In the genomic region with DNA sequence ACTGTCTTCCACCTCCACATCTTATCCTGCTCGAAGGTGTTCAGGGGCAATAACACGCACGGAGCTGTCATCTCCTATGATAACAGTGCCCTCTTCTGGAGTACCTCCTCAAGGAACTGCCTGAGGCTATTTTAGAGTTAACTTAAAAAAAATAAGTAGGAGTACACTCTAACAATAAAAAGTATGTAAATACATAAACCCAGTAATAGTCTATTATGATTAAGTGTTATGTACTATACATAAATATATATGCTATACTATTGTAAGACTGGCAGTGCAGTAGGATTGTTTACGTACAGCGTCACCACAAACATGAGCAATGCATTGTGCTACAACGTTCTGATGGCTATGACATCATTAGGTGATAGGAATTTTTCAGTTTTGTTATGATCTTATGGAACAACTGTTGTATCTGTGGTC, we compare ENCODE assay signal across 10 cellular contexts. TPM values are rescaled to one million over a fixed set of nuclear protein-coding genes. Genes with fewer than 3 reads are reported as not detected.
DNase-seq lines count a peak whose midpoint lies in the region; ATAC-seq and TF ChIP-seq lines count a peak whose summit lies in the region.
"Had no signal": no experiment of that assay in that cellular context is flagged by ENCODE, and none has a peak within 500 bp of the region (broad histone marks: within the 10 kb centered on the region; RNA-seq: fewer than 3 reads in every experiment).

No MANE protein-coding gene starts in this region.

- no peaks in the 10 kb centered on the region for H3K36me3 ChIP-seq in brain microvascular endothelial cell (replicated peaks)

- no peaks in the 10 kb centered on the region for H3K36me3 Mint-ChIP-seq in activated CD8-positive, alpha-beta T cell treated with anti-CD3 and anti-CD28 coated beads for 36 hours (ENCODE audit: low read depth)
- peaks cover 1% of the 10 kb centered on the region for H3K36me3 Mint-ChIP-seq in activated CD8-positive, alpha-beta T cell treated with anti-CD3 and anti-CD28 coated beads, Interleukin-2, amount 10 ng/mL, durations not matched to agents 7 days and 5 days (ENCODE audit: low read depth)

- CTCF ChIA-PET in activated CD8-positive, alpha-beta T cell treated with anti-CD3 and anti-CD28 coated beads for 36 hours (lab: Charles Lee): interaction anchor here (0.8 to 5.5 kb wide), 16 partner anchors 15 to 507 kb away, joined by 3 to 48 read pairs (median 5); partner anchors contain the start of genes MND1 and TLR2
- CTCF ChIA-PET in activated CD8-positive, alpha-beta T cell treated with anti-CD3 and anti-CD28 coated beads, Interleukin-2, amount 10 ng/mL, durations not matched to agents 7 days and 5 days (lab: Charles Lee): interaction anchor here (1.0 to 7.8 kb wide), 4 partner anchors 15 to 304 kb away, joined by 5 to 57 read pairs (median 12); partner anchors contain the start of gene MND1

- in situ Hi-C loops in brain microvascular endothelial cell (cut with HindIII; ENCODE audit: low pct_ligation_motif_present, low sequenced_read_pairs): no loop called here

- H3K4me3 Mint-ChIP-seq in activated CD8-positive, alpha-beta T cell treated with anti-CD3 and anti-CD28 coated beads for 36 hours: no peak overlapping the region
- H3K4me3 Mint-ChIP-seq in activated CD8-positive, alpha-beta T cell treated with anti-CD3 and anti-CD28 coated beads, Interleukin-2, amount 10 ng/mL, durations not matched to agents 7 days and 5 days: no peak overlapping the region
- H3K4me3 Mint-ChIP-seq: activated naive CD8-positive, alpha-beta T cell treated with anti-CD3 and anti-CD28 coated beads, Interleukin-2, amount 10 ng/mL, durations not matched to agents 7 days and 5 days had no signal

- POLR2A ChIA-PET in activated CD8-positive, alpha-beta T cell treated with anti-CD3 and anti-CD28 coated beads for 36 hours (lab: Charles Lee): interaction anchor here (1.0 kb wide), 1 partner anchor 10 kb away, joined by 6 read pairs; no protein-coding TSS in a partner anchor
- POLR2A ChIA-PET in activated CD8-positive, alpha-beta T cell treated with anti-CD3 and anti-CD28 coated beads, Interleukin-2, amount 10 ng/mL, durations not matched to agents 7 days and 5 days (lab: Charles Lee): interaction anchor here (0.6 kb wide), 1 partner anchor 184 kb away, joined by 3 read pairs; no protein-coding TSS in a partner anchor

- H3K27ac ChIP-seq in brain microvascular endothelial cell: no peak overlapping the region

- no peak overlapping the region for H3K27ac Mint-ChIP-seq in activated CD8-positive, alpha-beta T cell treated with anti-CD3 and anti-CD28 coated beads for 36 hours
- no peak overlapping the region for H3K27ac Mint-ChIP-seq in activated CD8-positive, alpha-beta T cell treated with anti-CD3 and anti-CD28 coated beads, Interleukin-2, amount 10 ng/mL, durations not matched to agents 7 days and 5 days
- H3K27ac Mint-ChIP-seq: activated naive CD8-positive, alpha-beta T cell treated with anti-CD3 and anti-CD28 coated beads, Interleukin-2, amount 10 ng/mL, durations not matched to agents 7 days and 5 days had no signal

- TF ChIP-seq CTCF in activated CD8-positive, alpha-beta T cell treated with anti-CD3 and anti-CD28 coated beads for 36 hours (IDR thresholded peaks at IDR 0.05): peak; percentile 47
- peak; percentile 58 for TF ChIP-seq CTCF in brain microvascular endothelial cell (IDR thresholded peaks at IDR 0.05; ENCODE audit: low read depth, low read length, missing control alignments)

- H3K4me1 Mint-ChIP-seq in activated CD8-positive, alpha-beta T cell treated with anti-CD3 and anti-CD28 coated beads for 36 hours (ENCODE audit: low read depth): peaks cover 26% of the 10 kb centered on the region
- peaks cover 29% of the 10 kb centered on the region for H3K4me1 Mint-ChIP-seq in activated CD8-positive, alpha-beta T cell treated with anti-CD3 and anti-CD28 coated beads, Interleukin-2, amount 10 ng/mL, durations not matched to agents 7 days and 5 days (ENCODE audit: low read depth)

- peaks cover 1% of the 10 kb centered on the region for H3K9me3 Mint-ChIP-seq in activated CD8-positive, alpha-beta T cell treated with anti-CD3 and anti-CD28 coated beads for 36 hours
- H3K9me3 Mint-ChIP-seq in activated CD8-positive, alpha-beta T cell treated with anti-CD3 and anti-CD28 coated beads, Interleukin-2, amount 10 ng/mL, durations not matched to agents 7 days and 5 days (ENCODE audit: insufficient read depth): no peaks in the 10 kb centered on the region

- intact Hi-C loops in activated CD8-positive, alpha-beta T cell treated with anti-CD3 and anti-CD28 coated beads for 36 hours (cut with micrococcal nuclease): loop anchor here (10.0 kb wide), 2 partner anchors 225 to 505 kb away; no protein-coding TSS in a partner anchor

- H3K27me3 Mint-ChIP-seq in activated CD8-positive, alpha-beta T cell treated with anti-CD3 and anti-CD28 coated beads for 36 hours: no peaks in the 10 kb centered on the region
- H3K27me3 Mint-ChIP-seq in activated CD8-positive, alpha-beta T cell treated with anti-CD3 and anti-CD28 coated beads, Interleukin-2, amount 10 ng/mL, durations not matched to agents 7 days and 5 days (ENCODE audit: low read depth): peaks cover 1% of the 10 kb centered on the region
- H3K27me3 Mint-ChIP-seq: activated naive CD8-positive, alpha-beta T cell treated with anti-CD3 and anti-CD28 coated beads, Interleukin-2, amount 10 ng/mL, durations not matched to agents 7 days and 5 days had no signal

- no peak for ATAC-seq in activated CD8-positive, alpha-beta T cell treated with anti-CD3 and anti-CD28 coated beads for 36 hours
- ATAC-seq in activated CD8-positive, alpha-beta T cell treated with anti-CD3 and anti-CD28 coated beads, Interleukin-2, amount 10 ng/mL, durations not matched to agents 7 days and 5 days: no peak
- no peak for ATAC-seq in GM19455 (IDR thresholded peaks at IDR 0.05; ENCODE audit: unreplicated experiment)
- ATAC-seq in GM21529 (IDR thresholded peaks at IDR 0.05; ENCODE audit: unreplicated experiment): no peak

- H3K27me3 ChIP-seq in brain microvascular endothelial cell (replicated peaks): no peaks in the 10 kb centered on the region

- no peak overlapping the region for H3K4me3 ChIP-seq in brain microvascular endothelial cell (ENCODE audit: low read depth, low read length)

- DNase-seq in activated CD8-positive, alpha-beta T cell treated with anti-CD3 and anti-CD28 coated beads for 36 hours: peak; percentile 28
- DNase-seq in activated CD8-positive, alpha-beta T cell treated with anti-CD3 and anti-CD28 coated beads, Interleukin-2, amount 10 ng/mL, durations not matched to agents 7 days and 5 days: no peak
- peak; percentile 23 for DNase-seq in MV-4-11 (lab: John Stamatoyannopoulos, UW)
- DNase-seq in brain microvascular endothelial cell: peak; percentile 23
- DNase-seq in renal cortical epithelial cell (ENCODE audit: low read depth): peak; percentile 32
- DNase-seq in NCI-H510A treated with DMSO at 0.1 percent for 48 hours (lab: John Stamatoyannopoulos, UW): no peak
- DNase-seq: activated naive CD8-positive, alpha-beta T cell treated with anti-CD3 and anti-CD28 coated beads, Interleukin-2, amount 10 ng/mL, durations not matched to agents 7 days and 5 days; kidney had no signal

RNA-seq across cellular contexts. Expression of gene TLR2, which starts 34.5 kb away (rescaled TPM):
- total RNA-seq in activated CD8-positive, alpha-beta T cell treated with anti-CD3 and anti-CD28 coated beads for 36 hours: 1 to 10 TPM in 1 of 2 experiments, under 1 TPM in 1; 0.56 to 1.8 TPM
- 1 to 10 TPM; 1.4 to 1.6 TPM for total RNA-seq in activated CD8-positive, alpha-beta T cell treated with anti-CD3 and anti-CD28 coated beads, Interleukin-2, amount 10 ng/mL, durations not matched to agents 7 days and 5 days
- total RNA-seq in renal cortical epithelial cell: 23.5 and 43.6 TPM in 2 replicates

Comparison
In these comparisons a context has a peak if more than half of its experiments do, and no peak if none do; other contexts are left out.
1. DNase-seq: peak in activated CD8-positive, alpha-beta T cell treated with anti-CD3 and anti-CD28 coated beads for 36 hours (single experiment), MV-4-11 (single experiment), brain microvascular endothelial cell (single experiment) and renal cortical epithelial cell (single experiment); none in activated CD8-positive, alpha-beta T cell treated with anti-CD3 and anti-CD28 coated beads, Interleukin-2, amount 10 ng/mL, durations not matched to agents 7 days and 5 days (single experiment) and NCI-H510A treated with DMSO at 0.1 percent for 48 hours (single experiment).